In genomic region chr10:62527019-62527827, GRCh38 we compare ENCODE assay signal across 8 cellular contexts.
DNase-seq lines count a peak whose midpoint lies in the region; ATAC-seq and TF ChIP-seq lines count a peak whose summit lies in the region.

No MANE protein-coding gene starts in this region.

- no peaks in the 10 kb centered on the region for H3K4me1 ChIP-seq in upper lobe of right lung
- H3K4me1 ChIP-seq in colonic mucosa: no peaks in the 10 kb centered on the region

- H3K27me3 Mint-ChIP-seq in naive thymus-derived CD8-positive, alpha-beta T cell: no peaks in the 10 kb centered on the region

- H3K4me3 Mint-ChIP-seq in naive thymus-derived CD8-positive, alpha-beta T cell: peak overlapping the region; percentile 13 to 73 (median 66)

- intact Hi-C loops in upper lobe of right lung (cut with DNase I): no loop called here
- intact Hi-C loops in colonic mucosa (cut with DNase I): no loop called here

- peaks cover 0 to 5% (median 0%) of the 10 kb centered on the region in 3 donors for H3K36me3 Mint-ChIP-seq in naive thymus-derived CD8-positive, alpha-beta T cell

- peak; percentile 45 for ATAC-seq in GM18868 (IDR thresholded peaks at IDR 0.05; ENCODE audit: unreplicated experiment)
- peak; percentile 38 for ATAC-seq in HG02571 (IDR thresholded peaks at IDR 0.05; ENCODE audit: unreplicated experiment)
- peak in 1 of 2 donors; percentile 19 for ATAC-seq in naive thymus-derived CD8-positive, alpha-beta T cell
- no peak for ATAC-seq in upper lobe of right lung

- H3K9me3 ChIP-seq in upper lobe of right lung (no peaks in the 10 kb centered on the region), colonic mucosa (no peaks in the 10 kb centered on the region)

- H3K27ac Mint-ChIP-seq in naive thymus-derived CD8-positive, alpha-beta T cell: peak overlapping the region; percentile 16 to 92 (median 83)

- no peaks in the 10 kb centered on the region for H3K36me3 ChIP-seq in upper lobe of right lung
- no peaks in the 10 kb centered on the region for H3K36me3 ChIP-seq in colonic mucosa

- peaks cover 0 to 9% (median 6%) of the 10 kb centered on the region in 9 donors for H3K9me3 Mint-ChIP-seq in naive thymus-derived CD8-positive, alpha-beta T cell

- H3K4me1 Mint-ChIP-seq in naive thymus-derived CD8-positive, alpha-beta T cell: peaks cover 26 to 50% (median 43%) of the 10 kb centered on the region in 4 donors

- DNase-seq in LHCN-M2 (ENCODE audit: low read depth): peak; percentile 86
- DNase-seq in naive thymus-derived CD8-positive, alpha-beta T cell: peak in 7 of 10 donors; percentile 1 to 58 (median 20)
- DNase-seq in foreskin melanocyte: no peak
- DNase-seq in upper lobe of right lung: no peak
- DNase-seq in colonic mucosa: no peak
- DNase-seq in DMS153 (lab: John Stamatoyannopoulos, UW): no peak

- TF ChIP-seq CTCF in upper lobe of right lung (IDR thresholded peaks at IDR 0.05) (no peak), colonic mucosa (IDR thresholded peaks at IDR 0.05) (no peak)

- H3K27ac ChIP-seq in upper lobe of right lung: no peak overlapping the region
- H3K27ac ChIP-seq in colonic mucosa: no peak overlapping the region

- POLR2A ChIA-PET in naive thymus-derived CD8-positive, alpha-beta T cell (lab: Charles Lee): interaction anchor here (0.7 to 1.5 kb wide), 4 partner anchors 10 to 344 kb away, joined by 3 to 4 read pairs (median 4); partner anchors contain the start of gene EGR2

- H3K4me3 ChIP-seq in upper lobe of right lung (no peak overlapping the region), colonic mucosa (no peak overlapping the region)

- H3K27me3 ChIP-seq in upper lobe of right lung: no peaks in the 10 kb centered on the region
- no peaks in the 10 kb centered on the region for H3K27me3 ChIP-seq in colonic mucosa

- no peak overlapping the region for H3K9ac ChIP-seq in colonic mucosa (ENCODE audit: low read depth in 2 of 2, low read length in 2 of 2)

Comparison
In these comparisons a context has a peak if more than half of its experiments do, and no peak if none do; other contexts are left out.
1. DNase-seq: peak in LHCN-M2 (single experiment) and naive thymus-derived CD8-positive, alpha-beta T cell (7 of 10); none in foreskin melanocyte (single experiment), upper lobe of right lung (single experiment), colonic mucosa (single experiment) and DMS153 (single experiment).